In genomic region chr19:53485046-53486004, GRCh38 we compare ENCODE assay signal across 2 cellular contexts.
TF ChIP-seq lines count a peak whose summit lies in the region.

No MANE protein-coding gene starts in this region.

TF ChIP-seq in HepG2, 621 proteins besides CTCF, POLR2A, EP300 and RAD21 (continues in another document):
- no peak for TF ChIP-seq ZKSCAN8 (CRISPR knock-in tag; IDR thresholded peaks at IDR 0.05; ENCODE audit: borderline replicate concordance)
- TF ChIP-seq ATF2 (CRISPR knock-in tag; IDR thresholded peaks at IDR 0.05): no peak
- TF ChIP-seq ZNF329 (CRISPR knock-in tag; IDR thresholded peaks at IDR 0.05; ENCODE audit: low read depth): no peak
- no peak for TF ChIP-seq PATZ1 (CRISPR knock-in tag; IDR thresholded peaks at IDR 0.05)
- peak; percentile 63; the same call in 1 of the 2 replicates for TF ChIP-seq NCOR1 (IDR thresholded peaks at IDR 0.05; ENCODE audit: borderline replicate concordance, low read length)
- no peak for TF ChIP-seq ZNF609 (CRISPR knock-in tag; IDR thresholded peaks at IDR 0.05; ENCODE audit: borderline replicate concordance)
- TF ChIP-seq PLRG1 (conservative IDR thresholded peaks at IDR 0.05): no peak
- no peak for TF ChIP-seq ZBTB46 (CRISPR knock-in tag; IDR thresholded peaks at IDR 0.05; ENCODE audit: borderline replicate concordance)

TF ChIP-seq in H1, 55 proteins besides CTCF, POLR2A, EP300 and RAD21:
- no peak for TF ChIP-seq RBBP5 (IDR thresholded peaks at IDR 0.05; ENCODE audit: borderline replicate concordance, low read depth, low read length)
- TF ChIP-seq BACH1 (IDR thresholded peaks at IDR 0.05; ENCODE audit: low read length): peak; percentile 95
- 0 out of 2 replicates have a peak, but pooled peaks have one; percentile 68 for TF ChIP-seq CHD2 (IDR thresholded peaks at IDR 0.05; ENCODE audit: low read length)
- TF ChIP-seq SP1 (IDR thresholded peaks at IDR 0.05; ENCODE audit: low read depth, low read length): 0 out of 2 replicates have a peak, but pooled peaks have one; percentile 8
- TF ChIP-seq POU5F1 (IDR thresholded peaks at IDR 0.05; ENCODE audit: low read depth, low read length): no peak
- no peak for TF ChIP-seq ASH2L (IDR thresholded peaks at IDR 0.05; ENCODE audit: low read length)
- no peak for TF ChIP-seq SUZ12 (IDR thresholded peaks at IDR 0.05; ENCODE audit: low read length)
- TF ChIP-seq BRCA1 (IDR thresholded peaks at IDR 0.05; ENCODE audit: low read depth, low read length): no peak
